Comparison of ENCODE assay signal across 26 cellular contexts in the genomic region with DNA sequence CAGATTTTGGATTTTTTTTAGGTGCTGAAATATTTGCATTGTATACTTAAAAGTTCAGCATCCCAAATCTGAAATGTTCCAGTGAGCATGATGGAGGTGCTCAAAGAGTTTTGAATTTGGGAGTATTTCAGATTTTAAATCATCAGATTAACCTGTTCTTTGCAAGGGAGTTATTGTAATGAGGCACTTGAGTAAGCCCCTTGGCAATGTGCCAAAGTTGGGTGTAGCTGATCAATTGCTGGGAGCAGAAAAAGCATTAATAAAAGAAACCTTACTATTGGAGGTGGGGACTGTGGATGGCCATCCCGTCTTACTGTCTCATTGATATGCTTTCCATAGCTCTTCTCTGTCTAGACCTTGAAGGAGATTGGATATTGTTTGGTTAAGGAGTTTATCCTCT. TPM values are rescaled to one million over a fixed set of nuclear protein-coding genes. Genes with fewer than 3 reads are reported as not detected.
A peak's percentile ranks its signal among the peaks of the same experiment; 100 is the strongest.
DNase-seq lines count a peak whose midpoint lies in the region; ATAC-seq and TF ChIP-seq lines count a peak whose summit lies in the region.
"Had no signal": no experiment of that assay in that cellular context is flagged by ENCODE, and none has a peak within 500 bp of the region (broad histone marks: within the 10 kb centered on the region; RNA-seq: fewer than 3 reads in every experiment).

No MANE protein-coding gene starts in this region.

- DNase-seq in NCI-H2196 (lab: John Stamatoyannopoulos, UW; ENCODE audit: unreplicated experiment) (peak; percentile 13), NCI-H2196 treated with DMSO at 0.1 percent for 48 hours (lab: John Stamatoyannopoulos, UW; ENCODE audit: unreplicated experiment) (no peak), COLO668 (lab: John Stamatoyannopoulos, UW; ENCODE audit: unreplicated experiment) (peak; percentile 38), dermis blood vessel endothelial cell (peak; percentile 12), left ventricle myocardium superior (no peak), NCI-H1092 (lab: John Stamatoyannopoulos, UW) (no peak)
- DNase-seq: activated CD8-positive, alpha-beta T cell treated with anti-CD3 and anti-CD28 coated beads, Interleukin-2, amount 10 ng/mL, durations not matched to agents 7 days and 5 days; activated T-cell treated with anti-CD3 and anti-CD28 coated beads for 4 hours; caudate nucleus; CD8-positive, alpha-beta memory T cell; DMS79 treated with DMSO at 0.1 percent for 48 hours; endodermal cell; esophagus squamous epithelium; HCEC 1CT; Karpas-422; left lung; naive B cell; NCI-H187 treated with DMSO at 0.1 percent for 48 hours; Peyer's patch; sigmoid colon; stimulated activated CD4-positive, alpha-beta T cell treated with anti-CD3 and anti-CD28 coated beads, Interleukin-4, amount 100 ng/mL, for 4 hours; T-cell had no signal

- H3K4me1 ChIP-seq in HEK293 (ENCODE audit: control insufficient read depth, insufficient read depth, low read length) = peaks cover 9% of the 10 kb centered on the region
- H3K4me1 ChIP-seq: ascending aorta, left lung, Peyer's patch, sigmoid colon had no signal

- POLR2A ChIA-PET in HEK293 (lab: Yijun Ruan, JAX) = no interaction called here

- H3K36me3 ChIP-seq in HEK293 (ENCODE audit: control insufficient read depth in 2 of 2, insufficient read depth in 1 of 2, low read length in 2 of 2) = peaks cover 20 to 28% of the 10 kb centered on the region in 2 experiments

- ATAC-seq in GM21360 (IDR thresholded peaks at IDR 0.05; ENCODE audit: unreplicated experiment) (no peak), left ventricle myocardium superior (no peak)
- ATAC-seq: activated CD8-positive, alpha-beta T cell treated with anti-CD3 and anti-CD28 coated beads, Interleukin-2, amount 10 ng/mL, durations not matched to agents 7 days and 5 days; left lung; stimulated activated memory B cell treated with anti-CD40 and anti-IgM and Interleukin-4, amounts not matched to agents 10 μg/mL and 1 μg/mL and 100 μg/mL, for 72 hours; T-cell had no signal

- no peak for TF ChIP-seq CTCF in HEK293 (tag by site-specific recombination; IDR thresholded peaks at IDR 0.05)

- no peaks in the 10 kb centered on the region for H3K9me3 ChIP-seq in HEK293 (ENCODE audit: control insufficient read depth, insufficient read depth, low read depth, low read length)
- H3K9me3 ChIP-seq: ascending aorta, esophagus squamous epithelium, left lung, Peyer's patch, sigmoid colon had no signal

- no peak overlapping the region for H3K27ac ChIP-seq in HEK293 (ENCODE audit: extremely low read depth, low read depth, low read length)
- H3K27ac ChIP-seq: ascending aorta, esophagus squamous epithelium, left lung, Peyer's patch, sigmoid colon had no signal

- H3K4me3 ChIP-seq in HEK293 (ENCODE audit: low read depth, low read length) = no peak overlapping the region
- H3K4me3 ChIP-seq: ascending aorta, esophagus squamous epithelium, left lung, Peyer's patch, sigmoid colon had no signal

- CTCF ChIA-PET in HEK293 (lab: Yijun Ruan, JAX) = interaction anchor here (1.0 kb wide), 1 partner anchor 371 kb away, joined by 3 read pairs; no protein-coding TSS in a partner anchor

- intact Hi-C loops in left ventricle myocardium superior (cut with micrococcal nuclease) = no loop called here

TF ChIP-seq in HEK293, 187 proteins besides CTCF, POLR2A, EP300 and RAD21:
- no peak for TF ChIP-seq ZNF211 (tag by site-specific recombination; IDR thresholded peaks at IDR 0.05; ENCODE audit: low read depth)
- no peak for TF ChIP-seq WT1 (tag by site-specific recombination; IDR thresholded peaks at IDR 0.05)
- no peak for TF ChIP-seq ZFP69B (tag by site-specific recombination; IDR thresholded peaks at IDR 0.05)
- TF ChIP-seq ZNF350 (tag by site-specific recombination; IDR thresholded peaks at IDR 0.05) = 0 out of 2 replicates have a peak, but pooled peaks have one; percentile 13
- TF ChIP-seq, protein P1, sequence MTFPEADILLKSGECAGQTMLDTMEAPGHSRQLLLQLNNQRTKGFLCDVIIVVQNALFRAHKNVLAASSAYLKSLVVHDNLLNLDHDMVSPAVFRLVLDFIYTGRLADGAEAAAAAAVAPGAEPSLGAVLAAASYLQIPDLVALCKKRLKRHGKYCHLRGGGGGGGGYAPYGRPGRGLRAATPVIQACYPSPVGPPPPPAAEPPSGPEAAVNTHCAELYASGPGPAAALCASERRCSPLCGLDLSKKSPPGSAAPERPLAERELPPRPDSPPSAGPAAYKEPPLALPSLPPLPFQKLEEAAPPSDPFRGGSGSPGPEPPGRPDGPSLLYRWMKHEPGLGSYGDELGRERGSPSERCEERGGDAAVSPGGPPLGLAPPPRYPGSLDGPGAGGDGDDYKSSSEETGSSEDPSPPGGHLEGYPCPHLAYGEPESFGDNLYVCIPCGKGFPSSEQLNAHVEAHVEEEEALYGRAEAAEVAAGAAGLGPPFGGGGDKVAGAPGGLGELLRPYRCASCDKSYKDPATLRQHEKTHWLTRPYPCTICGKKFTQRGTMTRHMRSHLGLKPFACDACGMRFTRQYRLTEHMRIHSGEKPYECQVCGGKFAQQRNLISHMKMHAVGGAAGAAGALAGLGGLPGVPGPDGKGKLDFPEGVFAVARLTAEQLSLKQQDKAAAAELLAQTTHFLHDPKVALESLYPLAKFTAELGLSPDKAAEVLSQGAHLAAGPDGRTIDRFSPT (tag by site-specific recombination; IDR thresholded peaks at IDR 0.05) = no peak
- no peak for TF ChIP-seq ZNF776 (tag by site-specific recombination; IDR thresholded peaks at IDR 0.05; ENCODE audit: borderline replicate concordance)

RNA-seq across cellular contexts. Expression of a gene that starts 28.3 kb away (rescaled TPM):
- 34.5 and 37.1 TPM in 2 replicates for total RNA-seq in dermis blood vessel endothelial cell
- 11.8 TPM for total RNA-seq in left ventricle myocardium superior

Comparison
In these comparisons a context has a peak if more than half of its experiments do, and no peak if none do; other contexts are left out.
1. DNase-seq: peak in NCI-H2196 (single experiment), COLO668 (single experiment) and dermis blood vessel endothelial cell (single experiment); none in NCI-H2196 treated with DMSO at 0.1 percent for 48 hours (single experiment), left ventricle myocardium superior (single experiment) and NCI-H1092 (single experiment).